In the genomic region with DNA sequence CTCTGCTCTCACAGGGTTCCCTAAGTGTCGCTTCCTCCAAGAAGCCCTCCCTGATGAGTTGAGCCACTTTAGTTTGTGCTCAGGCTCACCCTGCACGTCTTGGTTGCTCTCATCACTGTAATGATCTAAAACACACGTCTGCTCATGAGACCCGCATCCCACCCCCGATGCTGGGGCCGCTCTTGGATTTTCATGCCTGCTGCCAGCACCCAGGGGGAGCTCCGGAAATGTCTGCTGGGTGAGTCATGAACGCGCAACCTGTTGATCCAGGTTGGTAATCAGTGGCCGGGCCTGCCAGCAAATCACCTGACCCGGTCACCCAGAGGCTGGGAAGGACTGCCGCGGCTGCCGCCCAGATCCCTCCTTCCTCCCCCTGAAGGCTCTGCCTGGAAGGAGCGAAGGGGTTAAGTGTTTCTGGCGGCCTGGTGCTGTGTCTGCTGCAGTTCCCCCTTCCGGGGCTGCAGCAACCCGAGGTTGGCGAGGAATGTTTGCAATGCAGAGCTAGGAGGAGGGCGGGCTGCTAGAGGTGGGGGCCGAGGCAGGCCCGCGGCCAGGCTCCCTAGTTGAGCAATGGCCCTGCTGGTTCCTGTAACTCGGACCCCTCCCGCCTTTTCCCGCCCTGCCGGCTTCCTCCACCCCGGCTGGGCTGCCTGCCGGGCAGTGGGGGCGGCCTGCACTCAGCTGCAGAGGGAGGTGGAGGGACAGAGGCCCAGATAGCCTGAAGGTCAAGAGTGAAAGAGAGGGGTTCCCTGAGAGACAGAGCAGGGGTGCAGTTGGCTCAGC, we compare ENCODE assay signal across 8 cellular contexts.
DNase-seq lines count a peak whose midpoint lies in the region; ATAC-seq and TF ChIP-seq lines count a peak whose summit lies in the region.

No MANE protein-coding gene starts in this region.

- no peak for TF ChIP-seq CTCF in gastrocnemius medialis (IDR thresholded peaks at IDR 0.05 in 4 of 5, conservative IDR thresholded peaks at IDR 0.05 in 1 of 5)

- ATAC-seq in gastrocnemius medialis: peak; percentile 62 to 68
- ATAC-seq in HG02623 (IDR thresholded peaks at IDR 0.05; ENCODE audit: unreplicated experiment): no peak

- H3K27ac ChIP-seq in caudate nucleus (ENCODE audit: low read depth, low read length) (peak overlapping the region; percentile 83), iPS-20b (ENCODE audit: low read length) (peak overlapping the region; percentile 99), gastrocnemius medialis (peak overlapping the region; percentile 55 to 72 (median 68))

- TF ChIP-seq POLR2A in gastrocnemius medialis (IDR thresholded peaks at IDR 0.05): no peak
- no peak for TF ChIP-seq POLR2A in erythroblast (IDR thresholded peaks at IDR 0.05; ENCODE audit: low read length)

- H3K4me3 ChIP-seq in iPS-20b (ENCODE audit: low read length) (peak overlapping the region; percentile 59), gastrocnemius medialis (peak overlapping the region in 3 of 4 donors; percentile 18 to 28 (median 22))

- intact Hi-C loops in gastrocnemius medialis (cut with DNase I; ENCODE audit: low total_unique reads): no loop called here

- in situ Hi-C loops in gastrocnemius medialis (cut with MboI; ENCODE audit: low sequenced_read_pairs in 4 of 4): no loop called here

- peak overlapping the region; percentile 86; the same call in 1 of the 2 replicates for H3K9ac ChIP-seq in iPS-20b (ENCODE audit: low read depth, low read length)

- H3K9me3 ChIP-seq in iPS-20b (ENCODE audit: insufficient read depth, low read depth, low read length) (peaks cover 7% of the 10 kb centered on the region; the same call in 1 of the 2 replicates), gastrocnemius medialis (no peaks in the 10 kb centered on the region)

- H3K36me3 ChIP-seq in iPS-20b (ENCODE audit: insufficient read depth, low read depth, low read length): no peaks in the 10 kb centered on the region
- no peaks in the 10 kb centered on the region for H3K36me3 ChIP-seq in gastrocnemius medialis

- H3K27me3 ChIP-seq in iPS-20b (ENCODE audit: insufficient read depth, low read length) (no peaks in the 10 kb centered on the region), gastrocnemius medialis (peaks cover 3 to 10% (median 8%) of the 10 kb centered on the region in 3 donors)

- DNase-seq in AG08395 (ENCODE audit: low spot score) (peak; percentile 92), HCEC 1CT (peak; percentile 83), SHP77 treated with DMSO at 0.1 percent for 48 hours (lab: John Stamatoyannopoulos, UW) (peak; percentile 31), caudate nucleus (lab: John Stamatoyannopoulos, UW) (peak in 40 of 61 donors; percentile 8 to 85 (median 42)), gastrocnemius medialis (peak; percentile 62 to 71), erythroblast (lab: John Stamatoyannopoulos, UW) (no peak)

- H3K4me1 ChIP-seq in iPS-20b (ENCODE audit: insufficient read depth, low read length) (peaks cover 28% of the 10 kb centered on the region), gastrocnemius medialis (peaks cover 14 to 19% of the 10 kb centered on the region in 2 donors)

Comparison
In these comparisons a context has a peak if more than half of its experiments do, and no peak if none do; other contexts are left out.
1. DNase-seq: peak in AG08395 (single experiment), HCEC 1CT (single experiment), SHP77 treated with DMSO at 0.1 percent for 48 hours (single experiment), caudate nucleus (40 of 61) and gastrocnemius medialis (2 of 2); none in erythroblast (0 of 2).
2. Peak in every context shown above with its lines, with median percentiles within 50 percentile points of each other: H3K27ac ChIP-seq.